ENCODE assay signal across 8 cellular contexts in the genomic region with DNA sequence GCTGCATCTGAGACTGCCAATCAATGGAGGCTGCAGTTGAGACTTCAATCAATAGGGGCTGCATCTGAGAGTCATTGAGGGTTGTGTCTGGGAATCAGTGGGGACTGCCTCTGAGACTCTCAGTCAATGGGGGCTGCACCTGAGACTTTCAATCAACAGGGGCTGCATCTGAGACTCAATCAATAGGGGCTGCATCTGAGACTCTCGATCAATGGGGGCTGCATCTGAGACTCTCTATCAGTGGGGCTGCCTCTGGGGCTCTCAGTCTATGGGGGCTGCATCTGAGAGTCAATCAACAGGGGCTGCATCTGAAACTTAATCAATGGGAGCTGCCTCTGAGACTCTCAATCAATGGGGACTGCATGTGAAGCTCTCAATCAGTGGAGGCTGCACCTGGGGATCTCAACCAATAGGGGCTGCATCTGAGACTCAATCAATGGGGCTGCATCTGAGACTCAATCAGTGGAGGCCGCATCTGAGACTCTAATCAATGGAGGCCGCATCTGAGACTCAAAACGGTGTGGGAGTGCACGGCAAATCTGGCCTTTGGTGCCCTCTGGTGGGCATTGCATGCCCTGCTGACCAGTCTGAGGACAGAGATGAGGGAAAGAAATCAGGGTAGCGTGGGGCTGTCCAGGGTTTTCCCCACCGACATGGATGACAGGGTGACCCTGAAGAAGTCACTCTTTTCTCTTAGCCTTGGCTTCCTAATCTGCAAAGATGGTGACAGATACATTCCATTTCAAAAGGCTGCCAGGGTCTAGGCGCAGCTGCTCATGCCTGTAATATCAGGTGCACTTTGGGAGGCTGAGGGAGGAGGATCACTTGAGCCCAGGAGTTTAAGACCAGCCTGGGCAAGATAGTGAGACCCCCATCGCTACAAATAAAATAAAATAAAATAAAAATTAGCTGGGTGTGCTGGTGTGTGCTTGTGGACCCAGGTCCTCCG. TPM values are rescaled to one million over a fixed set of nuclear protein-coding genes. Genes with fewer than 3 reads are reported as not detected.
DNase-seq lines count a peak whose midpoint lies in the region; ATAC-seq, FAIRE-seq and TF ChIP-seq lines count a peak whose summit lies in the region.

No MANE protein-coding gene starts in this region.

- ATAC-seq in left colon (peak; percentile 97), HG02884 (IDR thresholded peaks at IDR 0.05; ENCODE audit: unreplicated experiment) (no peak)

- DNase-seq in DMS 273 treated with DMSO at 0.1 percent for 48 hours (lab: John Stamatoyannopoulos, UW) (peak; percentile 21), H54 (ENCODE audit: insufficient read length, low spot score) (peak; percentile 73), NCI-H2029 (lab: John Stamatoyannopoulos, UW) (peak; percentile 30), left colon (peak; percentile 39 to 85)
- DNase-seq in activated CD4-positive, CD25-positive, alpha-beta regulatory T cell treated with anti-CD3 and anti-CD28 coated beads, Interleukin-2, amount 50 U/mL, for 16 hours (ENCODE audit: low read depth, low spot score) = peak; percentile 52
- DNase-seq in central memory CD4-positive, alpha-beta T cell = peak; percentile 46
- peak; percentile 73 to 82 for DNase-seq in stimulated activated CD4-positive, alpha-beta T cell treated with anti-CD3 and anti-CD28 coated beads, Interleukin-2, amount 100 ng/mL, for 48 hours

- TF ChIP-seq POLR2A in H54 (IDR thresholded peaks at IDR 0.05; ENCODE audit: low read depth, low read length) = no peak

- intact Hi-C loops in left colon (cut with DNase I, micrococcal nuclease) = loop anchor here (5.0 to 10.0 kb wide), 3 partner anchors 185 to 215 kb away; no protein-coding TSS in a partner anchor

- peak; percentile 93 for FAIRE-seq in H54 (lab: Jason Lieb, UNC)

RNA-seq across cellular contexts. Expression of gene EIF5, which starts 41.3 kb away (rescaled TPM):
- 100 to 1,000 TPM; 222 to 295 TPM for total RNA-seq in left colon

Comparison
In these comparisons a context has a peak if more than half of its experiments do, and no peak if none do; other contexts are left out.
1. DNase-seq: peak in every context shown above with its lines; median percentile 78 in stimulated activated CD4-positive, alpha-beta T cell treated with anti-CD3 and anti-CD28 coated beads, Interleukin-2, amount 100 ng/mL, for 48 hours; 73 in H54; 62 in left colon; 52 in activated CD4-positive, CD25-positive, alpha-beta regulatory T cell treated with anti-CD3 and anti-CD28 coated beads, Interleukin-2, amount 50 U/mL, for 16 hours; 46 in central memory CD4-positive, alpha-beta T cell; 30 in NCI-H2029; 21 in DMS 273 treated with DMSO at 0.1 percent for 48 hours.